ENCODE assay signal across 28 cellular contexts in the genomic region with DNA sequence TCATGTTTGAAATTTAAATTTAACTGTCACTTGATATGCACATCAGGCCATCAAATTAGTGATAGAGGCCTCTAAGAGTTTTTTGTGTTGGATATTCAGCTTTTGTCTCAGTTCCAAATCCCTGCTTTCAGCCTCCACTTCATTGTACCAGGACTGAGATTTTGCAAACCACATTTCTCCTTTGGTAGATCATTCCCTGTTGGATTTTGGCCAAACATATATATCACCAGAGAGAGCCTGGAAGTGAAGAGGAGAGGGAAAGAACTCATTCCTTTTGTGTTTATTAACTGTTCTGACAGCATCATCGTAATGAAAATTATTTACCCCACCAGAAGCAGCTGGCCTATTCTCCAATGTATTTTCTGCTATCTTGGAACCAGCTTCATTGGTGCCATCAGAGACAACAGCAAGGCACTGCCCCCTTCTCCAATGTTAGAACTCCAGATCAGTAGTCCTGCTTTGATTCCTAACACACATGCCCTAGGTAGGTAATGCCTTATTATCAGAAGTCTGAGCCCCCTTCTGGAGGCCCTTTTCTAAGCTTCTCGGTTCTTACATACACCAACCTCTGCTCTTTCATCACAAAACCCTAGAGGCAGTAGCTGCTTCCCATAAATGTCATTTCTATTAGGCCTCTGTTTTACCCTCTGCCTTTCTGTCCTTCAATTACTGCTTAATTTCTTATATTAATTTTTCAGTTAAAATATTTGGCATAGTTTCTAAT.
DNase-seq lines count a peak whose midpoint lies in the region; ATAC-seq, FAIRE-seq and TF ChIP-seq lines count a peak whose summit lies in the region.
"Had no signal": no experiment of that assay in that cellular context is flagged by ENCODE, and none has a peak within 500 bp of the region (broad histone marks: within the 10 kb centered on the region; RNA-seq: fewer than 3 reads in every experiment).

No MANE protein-coding gene starts in this region.

- H3K36me3 ChIP-seq in H1 (ENCODE audit: control insufficient read depth in 2 of 4, insufficient read depth in 4 of 4, low read length in 3 of 4) (no peaks in the 10 kb centered on the region), mesendoderm (ENCODE audit: control insufficient read depth, insufficient read depth, low read length) (no peaks in the 10 kb centered on the region), sigmoid colon (no peaks in the 10 kb centered on the region)
- H3K36me3 ChIP-seq: pancreas had no signal

- H3K4me3 ChIP-seq in H1 (ENCODE audit: extremely low read depth in 1 of 4, insufficient read depth in 2 of 4, low read depth in 3 of 4, low read length in 4 of 4) (no peak overlapping the region), mesendoderm (ENCODE audit: low read length) (no peak overlapping the region), sigmoid colon (no peak overlapping the region)
- H3K4me3 ChIP-seq: dorsolateral prefrontal cortex, pancreas had no signal

- H3K18ac ChIP-seq in H1 (ENCODE audit: extremely low read depth, low read length) (no peak overlapping the region), mesendoderm (ENCODE audit: low read length) (no peak overlapping the region)

- CTCF ChIA-PET in H1 (lab: Charles Lee; ENCODE audit: partially characterized antibody): interaction anchor here (0.9 to 1.2 kb wide), 3 partner anchors 8 to 67 kb away, joined by 3 to 4 read pairs (median 4); no protein-coding TSS in a partner anchor

- H2BK15ac ChIP-seq in H1 (ENCODE audit: low read length) (no peak overlapping the region), mesendoderm (replicated peaks; ENCODE audit: low read depth) (no peak overlapping the region)

- H3K79me2 ChIP-seq in H1 (ENCODE audit: control insufficient read depth in 1 of 2, insufficient read depth in 2 of 2, low read length in 2 of 2) (no peaks in the 10 kb centered on the region), mesendoderm (ENCODE audit: control insufficient read depth, insufficient read depth, low read length) (no peaks in the 10 kb centered on the region)

- H3K4me1 ChIP-seq in H1 (replicated peaks in 1 of 4; ENCODE audit: control insufficient read depth in 3 of 4, insufficient read depth in 4 of 4, low read length in 3 of 4) (peaks cover 0 to 2% (median 0%) of the 10 kb centered on the region in 4 experiments; a peak in 1 of 7 replicates), mesendoderm (ENCODE audit: control insufficient read depth, low read depth, low read length) (no peaks in the 10 kb centered on the region), sigmoid colon (peaks cover 0 to 4% (median 0%) of the 10 kb centered on the region in 4 donors)
- H3K4me1 ChIP-seq: pancreas had no signal

- no peak overlapping the region for H4K5ac ChIP-seq in H1 (ENCODE audit: insufficient read length, low read depth, low read length)
- H4K5ac ChIP-seq in mesendoderm (ENCODE audit: low read length): no peak overlapping the region

- H4K8ac ChIP-seq in H1 (ENCODE audit: extremely low read depth, insufficient read depth, low read length): no peak overlapping the region
- H4K8ac ChIP-seq in mesendoderm (ENCODE audit: low read depth, low read length): no peak overlapping the region

- H2BK120ac ChIP-seq in H1 (replicated peaks; ENCODE audit: low read depth, low read length) (no peak overlapping the region), mesendoderm (ENCODE audit: low read depth, low read length) (no peak overlapping the region)

- 97% methylated on average over 2 of the region's 2 CpGs; no CpG with 5 or more reads in 1 of the 2 experiments for WGBS in H1 (ENCODE audit: extremely low coverage in 1 of 2, insufficient coverage in 1 of 2, insufficient read length in 1 of 2, insufficient replicate concordance in 2 of 2, low coverage in 1 of 2, low lambda C conversion rate in 2 of 2, missing lambda C conversion rate in 1 of 2), 2 experiments
- no CpG with 5 or more reads among the region's 2 CpGs for WGBS in mesendoderm (ENCODE audit: extremely low coverage, insufficient coverage, low lambda C conversion rate)
- 58 to 76% methylated on average over 2 of the region's 2 CpGs for WGBS in sigmoid colon, 2 donors

- ATAC-seq in Right ventricle myocardium inferior: no peak
- ATAC-seq: activated T-helper 17 cell treated with anti-CD3 and anti-CD28 coated beads, Interleukin-2, amount 50 U/mL, for 72 hours; pancreas; stimulated activated naive CD8-positive, alpha-beta T cell treated with anti-CD3 and anti-CD28 coated beads, Interleukin-15, Interleukin-2, amounts not matched to agents 100 U/mL and 50 U/mL, for 24 hours; T-helper 17 cell had no signal

- H2BK5ac ChIP-seq in H1 (ENCODE audit: low read depth, low read length) (no peak overlapping the region), mesendoderm (ENCODE audit: low read length) (no peak overlapping the region)

- no peak overlapping the region for H2BK12ac ChIP-seq in H1 (ENCODE audit: low read depth, low read length)

- no peaks in the 10 kb centered on the region for H3K79me1 ChIP-seq in H1 (ENCODE audit: low read depth, low read length)
- H3K79me1 ChIP-seq in mesendoderm (ENCODE audit: low read length): no peaks in the 10 kb centered on the region

- no peak overlapping the region for H2BK20ac ChIP-seq in H1 (ENCODE audit: low read length)

- H3K56ac ChIP-seq in H1 (replicated peaks; ENCODE audit: insufficient read length, low read depth, low read length) (no peak overlapping the region), mesendoderm (ENCODE audit: low read length) (no peak overlapping the region)

- H2AK5ac ChIP-seq in H1 (ENCODE audit: low read depth, low read length) (no peak overlapping the region), mesendoderm (ENCODE audit: low read length) (no peak overlapping the region)

- TF ChIP-seq EP300 in H1 (IDR thresholded peaks at IDR 0.05; ENCODE audit: borderline replicate concordance in 1 of 2, low read depth in 2 of 2, low read length in 2 of 2): no peak
- TF ChIP-seq EP300 in sigmoid colon (IDR thresholded peaks at IDR 0.05): no peak

- no peaks in the 10 kb centered on the region for H4K20me1 ChIP-seq in H1 (replicated peaks in 1 of 2; ENCODE audit: control insufficient read depth in 1 of 2, insufficient read depth in 2 of 2, low read length in 2 of 2)

- H3K4ac ChIP-seq in H1 (replicated peaks; ENCODE audit: insufficient read length, low read depth, low read length) (no peak overlapping the region), mesendoderm (ENCODE audit: low read depth, low read length) (no peak overlapping the region)

- no peaks in the 10 kb centered on the region for H3K23me2 ChIP-seq in H1 (ENCODE audit: low read depth, low read length)

- TF ChIP-seq RAD21 in H1 (IDR thresholded peaks at IDR 0.05 in 1 of 2, conservative IDR thresholded peaks at IDR 0.05 in 1 of 2; ENCODE audit: low read depth in 2 of 2, low read length in 2 of 2): 0 out of 4 replicates have a peak, but pooled peaks of 1 of the 2 experiments have one; percentile 7

- intact Hi-C loops in Right ventricle myocardium inferior (cut with DNase I): no loop called here
- intact Hi-C loops in sigmoid colon (cut with DNase I): no loop called here

- H3K27me3 ChIP-seq in H1 (replicated peaks in 1 of 4; ENCODE audit: control insufficient read depth in 3 of 4, extremely low read depth in 1 of 4, insufficient read depth in 3 of 4, low read length in 3 of 4) (no peaks in the 10 kb centered on the region), mesendoderm (ENCODE audit: insufficient read depth, low read length, poor library complexity) (no peaks in the 10 kb centered on the region), sigmoid colon (no peaks in the 10 kb centered on the region)
- H3K27me3 ChIP-seq: dorsolateral prefrontal cortex, pancreas had no signal

- no peak overlapping the region for H3K23ac ChIP-seq in H1 (ENCODE audit: insufficient read length)
- no peak overlapping the region for H3K23ac ChIP-seq in mesendoderm (ENCODE audit: low read length)

- TF ChIP-seq CTCF in H1 (IDR thresholded peaks at IDR 0.05; ENCODE audit: control extremely low read depth in 1 of 3, insufficient read depth in 1 of 3, low read depth in 1 of 3, low read length in 3 of 3) (no peak), sigmoid colon (IDR thresholded peaks at IDR 0.05) (no peak)

- H3K9ac ChIP-seq in H1 (replicated peaks in 1 of 4; ENCODE audit: extremely low read depth in 1 of 4, low read depth in 3 of 4, low read length in 3 of 4): no peak overlapping the region; a peak in 1 of 7 replicates
- H3K9ac ChIP-seq in mesendoderm (ENCODE audit: low read length): no peak overlapping the region

- POLR2A ChIA-PET in H1 (lab: Charles Lee; ENCODE audit: partially characterized antibody): no interaction called here

- FAIRE-seq in H1 (lab: Jason Lieb, UNC): no peak
- FAIRE-seq: frontal cortex, GM12892, pancreas, small intestine, TTC549 had no signal

- DNase-seq in DMS79 treated with DMSO at 0.1 percent for 48 hours (lab: John Stamatoyannopoulos, UW) (peak; percentile 20), DMS79 (lab: John Stamatoyannopoulos, UW) (no peak), NCI-H69 (lab: John Stamatoyannopoulos, UW) (peak; percentile 25), H1 (ENCODE audit: low read depth in 1 of 2, low spot score in 2 of 2) (no peak), mesendoderm (peak; percentile 31), AML-193 (lab: John Stamatoyannopoulos, UW) (no peak), Right ventricle myocardium inferior (ENCODE audit: missing footprints) (no peak), sigmoid colon (no peak)
- DNase-seq: activated CD4-positive, CD25-positive, alpha-beta regulatory T cell treated with anti-CD3 and anti-CD28 coated beads, Interleukin-2, amount 50 U/mL, for 72 hours; activated naive CD4-positive, alpha-beta T cell treated with anti-CD3 and anti-CD28 coated beads, Interleukin-2, amount 10 ng/mL, durations not matched to agents 7 days and 5 days; COR-L47; dorsolateral prefrontal cortex; NCI-H2029; NCI-H446; NCI-H774; nephron progenitor cell; pancreas; retina; small intestine; stimulated activated naive CD8-positive, alpha-beta T cell treated with anti-CD3 and anti-CD28 coated beads, Interleukin-15, Interleukin-2, amounts not matched to agents 100 U/mL and 50 U/mL, for 24 hours; T-helper 17 cell had no signal

- H3K9me3 ChIP-seq in H1 (ENCODE audit: insufficient read depth in 2 of 2, low read depth in 1 of 2, low read length in 1 of 2): no peaks in the 10 kb centered on the region
- H3K9me3 ChIP-seq in sigmoid colon: no peaks in the 10 kb centered on the region
- H3K9me3 ChIP-seq: pancreas had no signal

- H4K91ac ChIP-seq in H1 (replicated peaks; ENCODE audit: insufficient read length, low read length): no peak overlapping the region

- H3K27ac ChIP-seq in H1 (ENCODE audit: low read depth, low read length) (no peak overlapping the region), mesendoderm (ENCODE audit: low read depth, low read length) (no peak overlapping the region), sigmoid colon (no peak overlapping the region)
- H3K27ac ChIP-seq: 22Rv1, C4-2B, dorsolateral prefrontal cortex, pancreas, RWPE1 had no signal

- TF ChIP-seq POLR2A in H1 (IDR thresholded peaks at IDR 0.05; ENCODE audit: control extremely low read depth in 1 of 2, low read depth in 2 of 2, low read length in 2 of 2) (no peak), sigmoid colon (IDR thresholded peaks at IDR 0.05) (no peak)

- peak overlapping the region; percentile 46; the same call in 1 of the 2 replicates for H2AFZ ChIP-seq in H1 (ENCODE audit: low read length)

- no peak overlapping the region for H3K14ac ChIP-seq in H1 (ENCODE audit: insufficient read length)

- no peak overlapping the region for H3K4me2 ChIP-seq in H1 (ENCODE audit: insufficient read depth in 1 of 2, low read depth in 2 of 2, low read length in 2 of 2)
- no peak overlapping the region for H3K4me2 ChIP-seq in mesendoderm (ENCODE audit: low read length)

Comparison
In these comparisons a context has a peak if more than half of its experiments do, and no peak if none do; other contexts are left out.
1. DNase-seq: peak in DMS79 treated with DMSO at 0.1 percent for 48 hours (single experiment), NCI-H69 (single experiment) and mesendoderm (single experiment); none in DMS79 (single experiment), H1 (0 of 2), AML-193 (0 of 2), Right ventricle myocardium inferior (single experiment) and sigmoid colon (single experiment).